7 cellular contexts compared by ENCODE assay signal in the genomic region with DNA sequence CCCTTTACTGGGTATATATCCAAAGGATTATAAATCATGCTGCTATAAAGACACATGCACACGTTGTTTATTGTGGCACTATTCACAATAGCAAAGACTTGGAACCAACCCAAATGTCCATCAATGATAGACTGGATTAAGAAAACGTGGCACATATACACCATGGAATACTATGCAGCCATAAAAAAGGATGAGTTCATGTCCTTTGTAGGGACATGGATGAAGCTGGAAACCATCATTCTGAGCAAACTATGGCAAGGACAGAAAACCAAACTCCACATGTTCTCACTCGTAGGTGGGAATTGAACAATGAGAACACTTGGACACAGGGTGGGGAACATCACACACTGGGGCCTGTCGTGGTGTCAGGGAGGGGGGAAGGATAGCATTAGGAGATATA. TPM values are rescaled to one million over a fixed set of nuclear protein-coding genes. Genes with fewer than 3 reads are reported as not detected.
"Had no signal": no experiment of that assay in that cellular context is flagged by ENCODE, and none has a peak within 500 bp of the region (broad histone marks: within the 10 kb centered on the region; RNA-seq: fewer than 3 reads in every experiment).

No MANE protein-coding gene starts in this region.

RNA-seq across cellular contexts. Expression of gene CXorf49B, which starts 59.2 kb away (rescaled TPM):
- total RNA-seq: GM23248, GM23338, H1, H4, H7, H9, HFFc6 had no signal
- polyA plus RNA-seq: GM23248, GM23338, H1 had no signal
